Comparison of ENCODE assay signal across 17 cellular contexts in genomic region chr1:205310981-205311704, GRCh38. TPM values are rescaled to one million over a fixed set of nuclear protein-coding genes. Genes with fewer than 3 reads are reported as not detected.
DNase-seq lines count a peak whose midpoint lies in the region; ATAC-seq, FAIRE-seq and TF ChIP-seq lines count a peak whose summit lies in the region.
"Had no signal": no experiment of that assay in that cellular context is flagged by ENCODE, and none has a peak within 500 bp of the region (broad histone marks: within the 10 kb centered on the region; RNA-seq: fewer than 3 reads in every experiment).

No MANE protein-coding gene starts in this region.

- peaks cover 87% of the 10 kb centered on the region for H3K4me1 Mint-ChIP-seq in activated naive CD4-positive, alpha-beta T cell treated with anti-CD3 and anti-CD28 coated beads, Interleukin-2, amount 50 U/mL, for 24 hours
- H3K4me1 Mint-ChIP-seq in progenitor cell of endocrine pancreas (ENCODE audit: low read depth): peaks cover 26% of the 10 kb centered on the region

- peak overlapping the region; percentile 99 for H3K4me2 ChIP-seq in OCI-LY3 (ENCODE audit: low read length)

- H3K9ac ChIP-seq in OCI-LY3 (ENCODE audit: low read length): peak overlapping the region; percentile 98
- H3K9ac ChIP-seq: parathyroid adenoma had no signal

- H3K4me3 ChIP-seq in OCI-LY3 (ENCODE audit: low read length): peak overlapping the region; percentile 79
- no peak overlapping the region for H3K4me3 ChIP-seq in lower lobe of right lung
- no peak overlapping the region for H3K4me3 ChIP-seq in upper lobe of right lung
- H3K4me3 ChIP-seq: HAP-1, vagina had no signal

- DNase-seq in activated naive CD4-positive, alpha-beta T cell treated with Interleukin-2 at 50 U/mL for 16 hours: no peak
- DNase-seq in lower lobe of right lung (no peak), upper lobe of right lung (no peak), RCC 7860 (ENCODE audit: low spot score) (no peak), progenitor cell of endocrine pancreas (ENCODE audit: low spot score, unreplicated experiment) (no peak)
- DNase-seq: cerebellar nuclear complex, EL, NCI-H1092, NCI-H345 had no signal

- H3K27ac Mint-ChIP-seq in activated naive CD4-positive, alpha-beta T cell treated with anti-CD3 and anti-CD28 coated beads, Interleukin-2, amount 50 U/mL, for 24 hours: peak overlapping the region; percentile 84
- no peak overlapping the region for H3K27ac Mint-ChIP-seq in progenitor cell of endocrine pancreas

- H3K4me3 Mint-ChIP-seq in activated naive CD4-positive, alpha-beta T cell treated with anti-CD3 and anti-CD28 coated beads, Interleukin-2, amount 50 U/mL, for 24 hours: no peak overlapping the region
- H3K4me3 Mint-ChIP-seq in progenitor cell of endocrine pancreas (ENCODE audit: low read depth): no peak overlapping the region

- peaks cover 62% of the 10 kb centered on the region for H3K36me3 ChIP-seq in OCI-LY3 (replicated peaks; ENCODE audit: low read depth, low read length)
- H3K36me3 ChIP-seq in lower lobe of right lung: peaks cover 54% of the 10 kb centered on the region
- H3K36me3 ChIP-seq in upper lobe of right lung: peaks cover 55% of the 10 kb centered on the region

- H2AFZ ChIP-seq in OCI-LY3 (ENCODE audit: low read depth, low read length): no peak overlapping the region
- H2AFZ ChIP-seq: parathyroid adenoma had no signal

- intact Hi-C loops in lower lobe of right lung (cut with DNase I) (no loop called here), upper lobe of right lung (cut with DNase I) (no loop called here)

- H3K27ac ChIP-seq in OCI-LY3 (ENCODE audit: low read length): peak overlapping the region; percentile 97
- H3K27ac ChIP-seq in lower lobe of right lung: peak overlapping the region; percentile 27
- no peak overlapping the region for H3K27ac ChIP-seq in upper lobe of right lung
- H3K27ac ChIP-seq: parathyroid adenoma, vagina had no signal

- H3K4me1 ChIP-seq in OCI-LY3 (ENCODE audit: low read length) (peaks cover 62% of the 10 kb centered on the region), lower lobe of right lung (peaks cover 39% of the 10 kb centered on the region), upper lobe of right lung (peaks cover 35% of the 10 kb centered on the region)

- peaks cover 61% of the 10 kb centered on the region for H3K79me2 ChIP-seq in OCI-LY3 (ENCODE audit: low read length)

- H3K36me3 Mint-ChIP-seq in activated naive CD4-positive, alpha-beta T cell treated with anti-CD3 and anti-CD28 coated beads, Interleukin-2, amount 50 U/mL, for 24 hours: peaks cover 4% of the 10 kb centered on the region
- peaks cover 2% of the 10 kb centered on the region for H3K36me3 Mint-ChIP-seq in progenitor cell of endocrine pancreas (ENCODE audit: insufficient read depth)

- H3K27me3 Mint-ChIP-seq in activated naive CD4-positive, alpha-beta T cell treated with anti-CD3 and anti-CD28 coated beads, Interleukin-2, amount 50 U/mL, for 24 hours: no peaks in the 10 kb centered on the region
- H3K27me3 Mint-ChIP-seq in progenitor cell of endocrine pancreas: no peaks in the 10 kb centered on the region

- ATAC-seq in lower lobe of right lung (no peak), upper lobe of right lung (peak; percentile 42), HG03108 (IDR thresholded peaks at IDR 0.05; ENCODE audit: unreplicated experiment) (no peak)

- no peaks in the 10 kb centered on the region for H3K9me3 Mint-ChIP-seq in activated naive CD4-positive, alpha-beta T cell treated with anti-CD3 and anti-CD28 coated beads, Interleukin-2, amount 50 U/mL, for 24 hours
- no peaks in the 10 kb centered on the region for H3K9me3 Mint-ChIP-seq in progenitor cell of endocrine pancreas (ENCODE audit: low read depth)

- FAIRE-seq in RCC 7860 (lab: Jason Lieb, UNC): no peak

- TF ChIP-seq CTCF in OCI-LY3 (IDR thresholded peaks at IDR 0.05; ENCODE audit: low read depth, low read length) (no peak), lower lobe of right lung (IDR thresholded peaks at IDR 0.05) (no peak), upper lobe of right lung (IDR thresholded peaks at IDR 0.05) (no peak), progenitor cell of endocrine pancreas (IDR thresholded peaks at IDR 0.05; ENCODE audit: unreplicated experiment) (no peak)

- H4K20me1 ChIP-seq in OCI-LY3 (ENCODE audit: insufficient read depth, low read length): peaks cover 44% of the 10 kb centered on the region; the same call in 1 of the 2 replicates

- no peaks in the 10 kb centered on the region for H3K9me3 ChIP-seq in OCI-LY3 (ENCODE audit: insufficient read depth, low read length)
- no peaks in the 10 kb centered on the region for H3K9me3 ChIP-seq in lower lobe of right lung
- no peaks in the 10 kb centered on the region for H3K9me3 ChIP-seq in upper lobe of right lung
- H3K9me3 ChIP-seq: HAP-1, vagina had no signal

- H3K27me3 ChIP-seq in OCI-LY3 (ENCODE audit: low read depth, low read length): no peaks in the 10 kb centered on the region
- H3K27me3 ChIP-seq in lower lobe of right lung (ENCODE audit: low read depth): no peaks in the 10 kb centered on the region
- no peaks in the 10 kb centered on the region for H3K27me3 ChIP-seq in upper lobe of right lung
- H3K27me3 ChIP-seq: vagina had no signal

RNA-seq across cellular contexts. Expression of gene NUAK2, which starts 10.4 kb away (rescaled TPM):
- total RNA-seq in lower lobe of right lung (6.8 TPM), upper lobe of right lung (8.8 TPM), progenitor cell of endocrine pancreas (4.5 and 5.6 TPM in 2 replicates)

RNA-seq across cellular contexts. Expression of gene KLHDC8A, which starts 45.6 kb away (rescaled TPM):
- 0.97 TPM for total RNA-seq in lower lobe of right lung
- total RNA-seq in upper lobe of right lung: 0.78 TPM
- 0.18 and 0.36 TPM in 2 replicates for total RNA-seq in progenitor cell of endocrine pancreas
- total RNA-seq: HT1080, lung microvascular endothelial cell, vagina had no signal
